ENCODE assay signal across 20 cellular contexts in the genomic region with DNA sequence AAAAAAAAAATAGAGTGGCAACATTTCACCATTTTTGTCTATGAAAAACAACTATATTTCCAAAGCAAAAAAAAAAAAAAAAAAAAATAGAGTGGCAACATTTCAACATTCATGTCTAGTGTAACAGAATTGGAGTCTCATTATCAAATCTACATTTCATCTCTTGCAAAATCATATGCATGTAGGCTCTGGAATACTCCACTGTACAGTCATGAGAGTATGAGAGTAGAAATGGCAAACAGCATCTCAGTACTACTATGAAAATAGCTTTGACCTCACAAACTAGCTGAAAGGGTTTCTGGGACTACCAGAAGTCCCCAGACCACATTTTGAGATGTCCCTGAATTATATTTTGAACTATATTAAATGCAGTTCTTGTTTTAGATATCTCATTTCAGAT.
DNase-seq lines count a peak whose midpoint lies in the region; ATAC-seq, FAIRE-seq and TF ChIP-seq lines count a peak whose summit lies in the region.
"Had no signal": no experiment of that assay in that cellular context is flagged by ENCODE, and none has a peak within 500 bp of the region (broad histone marks: within the 10 kb centered on the region; RNA-seq: fewer than 3 reads in every experiment).

No MANE protein-coding gene starts in this region.

- H3K79me2 ChIP-seq in PC-3 (ENCODE audit: low read length), result no peaks in the 10 kb centered on the region

- H3K9me2 ChIP-seq in PC-3 (replicated peaks; ENCODE audit: low read length), result no peaks in the 10 kb centered on the region

- H4K20me1 ChIP-seq in PC-3 (ENCODE audit: low read length), result no peaks in the 10 kb centered on the region

- peak; percentile 45 for FAIRE-seq in islet of Langerhans (lab: Jason Lieb, UNC)
- FAIRE-seq: A204.1, GM12892 had no signal

- H3K27me3 ChIP-seq in PC-3 (ENCODE audit: low read length) (no peaks in the 10 kb centered on the region), vagina (no peaks in the 10 kb centered on the region)
- H3K27me3 ChIP-seq: BE2C had no signal

- H3K4me3 ChIP-seq in PC-3 (ENCODE audit: low read length), result no peak overlapping the region
- no peak overlapping the region for H3K4me3 ChIP-seq in vagina

- no peak for TF ChIP-seq POLR2A in vagina (IDR thresholded peaks at IDR 0.05)

- no peaks in the 10 kb centered on the region for H3F3A ChIP-seq in PC-3 (ENCODE audit: low read length, unreplicated experiment)

- no peaks in the 10 kb centered on the region for H3K9me3 ChIP-seq in PC-3 (ENCODE audit: low read length)
- H3K9me3 ChIP-seq in vagina, result no peaks in the 10 kb centered on the region
- H3K9me3 ChIP-seq: BE2C had no signal

- H3K27ac ChIP-seq in PC-3 (ENCODE audit: low read length) (no peak overlapping the region), vagina (no peak overlapping the region)
- H3K27ac ChIP-seq: HL-60 had no signal

- intact Hi-C loops in PC-3 (cut with micrococcal nuclease) (no loop called here), vagina (cut with DNase I) (no loop called here)

- ATAC-seq in PC-3, result no peak
- ATAC-seq: HCT116 had no signal

- no peak overlapping the region for H2AFZ ChIP-seq in PC-3 (ENCODE audit: low read length)

- POLR2A ChIA-PET in PC-3 (lab: Charles Lee; ENCODE audit: unreplicated experiment), result no interaction called here

- CTCF ChIA-PET in PC-3 (lab: Charles Lee), result no interaction called here

- no peaks in the 10 kb centered on the region for H3K4me1 ChIP-seq in PC-3 (ENCODE audit: insufficient read depth, low read length)
- no peaks in the 10 kb centered on the region for H3K4me1 ChIP-seq in vagina
- H3K4me1 ChIP-seq: BE2C had no signal

- no peak overlapping the region for H3K4me2 ChIP-seq in PC-3 (ENCODE audit: low read length)

- TF ChIP-seq CTCF in PC-3 (conservative IDR thresholded peaks at IDR 0.05; ENCODE audit: low read depth, low read length), result no peak
- TF ChIP-seq CTCF in vagina (IDR thresholded peaks at IDR 0.05), result no peak

- H3K9ac ChIP-seq in PC-3 (ENCODE audit: low read length), result no peak overlapping the region

- no TSS peak for BruUV-seq in PC-3 (replicated peaks; lab: Mats Ljungman, UMichigan)

- no peaks in the 10 kb centered on the region for H3K36me3 ChIP-seq in PC-3 (ENCODE audit: low read depth, low read length)
- H3K36me3 ChIP-seq in vagina, result peaks cover 0 to 37% of the 10 kb centered on the region in 2 donors
- H3K36me3 ChIP-seq: BE2C had no signal

- DNase-seq in amniotic epithelial cell (ENCODE audit: low read depth) (peak; percentile 86), fibroblast of gingiva (ENCODE audit: low read depth) (peak; percentile 37), PC-3 (no peak), EL (no peak), vagina (ENCODE audit: extremely low spot score in 2 of 2) (no peak)
- DNase-seq: ACHN; BE2C; C1 segment of cervical spinal cord; CD4-positive, CD25-positive, alpha-beta regulatory T cell; CD8-positive, alpha-beta memory T cell; COR-L47; GDM1; GOT3; H7; HFFc6 had no signal

Comparison
In these comparisons a context has a peak if more than half of its experiments do, and no peak if none do; other contexts are left out.
1. DNase-seq: peak in amniotic epithelial cell (single experiment) and fibroblast of gingiva (single experiment); none in PC-3 (single experiment), EL (single experiment) and vagina (0 of 2).